In genomic region chr2:205293559-205293958, GRCh38 we compare ENCODE assay signal across 13 cellular contexts.
"Had no signal": no experiment of that assay in that cellular context is flagged by ENCODE, and none has a peak within 500 bp of the region (broad histone marks: within the 10 kb centered on the region; RNA-seq: fewer than 3 reads in every experiment).

No MANE protein-coding gene starts in this region.

- DNase-seq: activated CD4-positive, alpha-beta T cell treated with anti-CD3 and anti-CD28 coated beads, Interleukin-2, amount 50 U/mL, for 1 hour; activated naive CD4-positive, alpha-beta T cell treated with anti-CD3 and anti-CD28 coated beads for 36 hours; activated T-cell treated with anti-CD3 and anti-CD28 coated beads for 4 hours; effector CD8-positive, alpha-beta T cell; left lung; sigmoid colon; stimulated activated CD4-positive, alpha-beta T cell treated with anti-CD3 and anti-CD28 coated beads, Interleukin-12 subunit alpha, Interleukin-12 subunit beta, amount 100 ng/mL, for 4 hours; stimulated activated CD4-positive, alpha-beta T cell treated with anti-CD3 and anti-CD28 coated beads, Interleukin-2, amount 100 ng/mL, for 48 hours; stimulated activated CD8-positive, alpha-beta memory T cell treated with anti-CD3 and anti-CD28 coated beads, Interleukin-4, amount 100 ng/mL, for 48 hours; stimulated activated naive CD8-positive, alpha-beta T cell treated with anti-CD3 and anti-CD28 coated beads, Interleukin-15, amount 100 ng/mL, for 72 hours; uterus had no signal

- H3K9me3 Mint-ChIP-seq: activated naive CD4-positive, alpha-beta T cell treated with anti-CD3 and anti-CD28 coated beads for 36 hours; activated T-helper 17 cell treated with anti-CD3 and anti-CD28 coated beads, Interleukin-2, amount 50 U/mL, for 72 hours had no signal

- H3K27ac Mint-ChIP-seq: activated naive CD4-positive, alpha-beta T cell treated with anti-CD3 and anti-CD28 coated beads for 36 hours; activated T-helper 17 cell treated with anti-CD3 and anti-CD28 coated beads, Interleukin-2, amount 50 U/mL, for 72 hours; natural killer cell treated with Interleukin-12 subunit alpha and Interleukin-12 subunit beta and Interleukin-15 and Interleukin-18, amount 100 ng/mL, for 72 hours; stimulated activated naive CD8-positive, alpha-beta T cell treated with anti-CD3 and anti-CD28 coated beads, Interleukin-15, amount 100 ng/mL, for 72 hours had no signal

- H3K27me3 Mint-ChIP-seq: activated T-helper 17 cell treated with anti-CD3 and anti-CD28 coated beads, Interleukin-2, amount 50 U/mL, for 72 hours; natural killer cell treated with Interleukin-12 subunit alpha and Interleukin-12 subunit beta and Interleukin-15 and Interleukin-18, amount 100 ng/mL, for 72 hours; stimulated activated naive CD8-positive, alpha-beta T cell treated with anti-CD3 and anti-CD28 coated beads, Interleukin-15, amount 100 ng/mL, for 72 hours had no signal

- ATAC-seq: activated T-helper 17 cell treated with anti-CD3 and anti-CD28 coated beads, Interleukin-2, amount 50 U/mL, for 72 hours; left lung; natural killer cell treated with Interleukin-12 subunit alpha and Interleukin-12 subunit beta and Interleukin-15 and Interleukin-18, amount 100 ng/mL, for 72 hours; stimulated activated naive CD8-positive, alpha-beta T cell treated with anti-CD3 and anti-CD28 coated beads, Interleukin-15, amount 100 ng/mL, for 72 hours had no signal

- H3K4me3 Mint-ChIP-seq: activated naive CD4-positive, alpha-beta T cell treated with anti-CD3 and anti-CD28 coated beads for 36 hours; activated T-helper 17 cell treated with anti-CD3 and anti-CD28 coated beads, Interleukin-2, amount 50 U/mL, for 72 hours; natural killer cell treated with Interleukin-12 subunit alpha and Interleukin-12 subunit beta and Interleukin-15 and Interleukin-18, amount 100 ng/mL, for 72 hours; stimulated activated naive CD8-positive, alpha-beta T cell treated with anti-CD3 and anti-CD28 coated beads, Interleukin-15, amount 100 ng/mL, for 72 hours had no signal

- H3K4me1 Mint-ChIP-seq: activated T-helper 17 cell treated with anti-CD3 and anti-CD28 coated beads, Interleukin-2, amount 50 U/mL, for 72 hours; stimulated activated naive CD8-positive, alpha-beta T cell treated with anti-CD3 and anti-CD28 coated beads, Interleukin-15, amount 100 ng/mL, for 72 hours had no signal

- H3K36me3 Mint-ChIP-seq: natural killer cell treated with Interleukin-12 subunit alpha and Interleukin-12 subunit beta and Interleukin-15 and Interleukin-18, amount 100 ng/mL, for 72 hours had no signal
